12 cellular contexts compared by ENCODE assay signal in genomic region chr11:73520358-73521061, GRCh38.
DNase-seq lines count a peak whose midpoint lies in the region; ATAC-seq, FAIRE-seq and TF ChIP-seq lines count a peak whose summit lies in the region.
"Had no signal": no experiment of that assay in that cellular context is flagged by ENCODE, and none has a peak within 500 bp of the region (broad histone marks: within the 10 kb centered on the region; RNA-seq: fewer than 3 reads in every experiment).

No MANE protein-coding gene starts in this region.

- no peak for DNase-seq in GM12891 (ENCODE audit: insufficient read length, low spot score)
- DNase-seq in T-helper 2 cell treated with Interferon-gamma antibody and Interleukin-4, amounts not matched to agents 5 μg/mL and 100 μg/mL, for 36 hours (ENCODE audit: low spot score) = no peak
- peak; percentile 65 to 77 for DNase-seq in lung microvascular endothelial cell (ENCODE audit: low read depth in 2 of 2)
- no peak for DNase-seq in left lobe of liver (ENCODE audit: low spot score)
- no peak for DNase-seq in spleen
- no peak for DNase-seq in esophagus muscularis mucosa (ENCODE audit: extremely low spot score)
- DNase-seq: NCI-H526 had no signal

- H3K4me3 ChIP-seq in spleen (no peak overlapping the region), esophagus muscularis mucosa (no peak overlapping the region)
- H3K4me3 ChIP-seq: cardiac muscle cell, thoracic aorta had no signal

- no peaks in the 10 kb centered on the region for H3K9me3 Mint-ChIP-seq in T-helper 2 cell treated with Interferon-gamma antibody and Interleukin-4, amounts not matched to agents 5 μg/mL and 100 μg/mL, for 36 hours
- H3K9me3 Mint-ChIP-seq: IgD-negative memory B cell had no signal

- H3K9me3 ChIP-seq in KOPT-K1 (ENCODE audit: insufficient read depth, low read length, poor library complexity, severe bottlenecking) (no peaks in the 10 kb centered on the region), spleen (no peaks in the 10 kb centered on the region), esophagus muscularis mucosa (no peaks in the 10 kb centered on the region)
- H3K9me3 ChIP-seq: thoracic aorta had no signal

- peaks cover 8% of the 10 kb centered on the region for H3K36me3 Mint-ChIP-seq in T-helper 2 cell treated with Interferon-gamma antibody and Interleukin-4, amounts not matched to agents 5 μg/mL and 100 μg/mL, for 36 hours (ENCODE audit: low read depth)

- TF ChIP-seq CTCF in spleen (IDR thresholded peaks at IDR 0.05 in 8 of 11, conservative IDR thresholded peaks at IDR 0.05 in 3 of 11) (no peak), esophagus muscularis mucosa (IDR thresholded peaks at IDR 0.05) (no peak)

- peak overlapping the region; percentile 52 for H3K4me3 Mint-ChIP-seq in T-helper 2 cell treated with Interferon-gamma antibody and Interleukin-4, amounts not matched to agents 5 μg/mL and 100 μg/mL, for 36 hours
- H3K4me3 Mint-ChIP-seq: IgD-negative memory B cell had no signal

- peaks cover 27% of the 10 kb centered on the region for H3K4me1 Mint-ChIP-seq in T-helper 2 cell treated with Interferon-gamma antibody and Interleukin-4, amounts not matched to agents 5 μg/mL and 100 μg/mL, for 36 hours (ENCODE audit: low read depth)

- 18 to 32% (median 23%) methylated on average over 2 of the region's 2 CpGs for WGBS in spleen, 5 donors
- WGBS in esophagus muscularis mucosa = 63% methylated on average over 2 of the region's 2 CpGs

- no peaks in the 10 kb centered on the region for H3K36me3 ChIP-seq in KOPT-K1 (ENCODE audit: insufficient read depth, low read length)
- no peaks in the 10 kb centered on the region for H3K36me3 ChIP-seq in spleen
- H3K36me3 ChIP-seq in esophagus muscularis mucosa = no peaks in the 10 kb centered on the region
- H3K36me3 ChIP-seq: cardiac muscle cell, thoracic aorta had no signal

- peak; percentile 50 for FAIRE-seq in GM12891 (lab: Jason Lieb, UNC)

- H3K27ac ChIP-seq in KOPT-K1 (ENCODE audit: low read depth, low read length, poor library complexity, severe bottlenecking) (peak overlapping the region; percentile 86), spleen (no peak overlapping the region), esophagus muscularis mucosa (replicated peaks in 1 of 4) (no peak overlapping the region)
- H3K27ac ChIP-seq: cardiac muscle cell, parathyroid adenoma, thoracic aorta had no signal

- H3K27ac Mint-ChIP-seq in T-helper 2 cell treated with Interferon-gamma antibody and Interleukin-4, amounts not matched to agents 5 μg/mL and 100 μg/mL, for 36 hours = peak overlapping the region; percentile 63
- H3K27ac Mint-ChIP-seq: IgD-negative memory B cell had no signal

- H3K27me3 ChIP-seq in spleen (replicated peaks in 1 of 7) = no peaks in the 10 kb centered on the region
- no peaks in the 10 kb centered on the region for H3K27me3 ChIP-seq in esophagus muscularis mucosa
- H3K27me3 ChIP-seq: cardiac muscle cell had no signal

- H3K4me1 ChIP-seq in spleen = peaks cover 0 to 14% (median 0%) of the 10 kb centered on the region in 6 donors
- peaks cover 0 to 16% (median 0%) of the 10 kb centered on the region in 4 donors for H3K4me1 ChIP-seq in esophagus muscularis mucosa
- H3K4me1 ChIP-seq: parathyroid adenoma had no signal

- intact Hi-C loops in spleen (cut with DNase I; ENCODE audit: low total_unique reads) (no loop called here), esophagus muscularis mucosa (cut with DNase I) (no loop called here)

- no peak for ATAC-seq in left lobe of liver

- TF ChIP-seq POLR2A in GM12891 (IDR thresholded peaks at IDR 0.05; ENCODE audit: low read depth, low read length) (no peak), spleen (IDR thresholded peaks at IDR 0.05) (no peak), esophagus muscularis mucosa (IDR thresholded peaks at IDR 0.05; ENCODE audit: low read depth) (no peak)

- H3K27me3 Mint-ChIP-seq in T-helper 2 cell treated with Interferon-gamma antibody and Interleukin-4, amounts not matched to agents 5 μg/mL and 100 μg/mL, for 36 hours (ENCODE audit: low read depth) = no peaks in the 10 kb centered on the region
- H3K27me3 Mint-ChIP-seq: IgD-negative memory B cell had no signal

- no peak for TF ChIP-seq EP300 in esophagus muscularis mucosa (IDR thresholded peaks at IDR 0.05)

TF ChIP-seq in GM12891, 5 proteins besides CTCF, POLR2A, EP300 and RAD21:
- no peak for TF ChIP-seq POU2F2 (IDR thresholded peaks at IDR 0.05; ENCODE audit: low read depth, low read length)

Comparison
In these comparisons a context has a peak if more than half of its experiments do, and no peak if none do; other contexts are left out.
1. DNase-seq: peak in lung microvascular endothelial cell (2 of 2); none in GM12891 (single experiment), T-helper 2 cell treated with Interferon-gamma antibody and Interleukin-4, amounts not matched to agents 5 μg/mL and 100 μg/mL, for 36 hours (single experiment), left lobe of liver (single experiment), spleen (single experiment) and esophagus muscularis mucosa (single experiment).